ENCODE assay signal across 1 cellular context in genomic region chr1:167863921-167864279, GRCh38.
TF ChIP-seq lines count a peak whose summit lies in the region.

No MANE protein-coding gene starts in this region.

TF ChIP-seq in K562, 482 proteins besides CTCF, POLR2A, EP300 and RAD21 (continued from another document):
- peak in 1 of 2 experiments; percentile 68; a peak in 1 of 4 replicates for TF ChIP-seq MLLT1 (IDR thresholded peaks at IDR 0.05)
- TF ChIP-seq DACH1 (IDR thresholded peaks at IDR 0.05; ENCODE audit: partially characterized antibody) = peak; percentile 89
- peak; percentile 35; the same call in 1 of the 2 replicates for TF ChIP-seq E2F1 (CRISPR knock-in tag; IDR thresholded peaks at IDR 0.05)
- peak; percentile 100 for TF ChIP-seq KDM1A (IDR thresholded peaks at IDR 0.05)
- no peak for TF ChIP-seq ZNF507 (tag; conservative IDR thresholded peaks at IDR 0.05)
- no peak for TF ChIP-seq ZNF830 (CRISPR knock-in tag; IDR thresholded peaks at IDR 0.05)
- TF ChIP-seq PHB2 (IDR thresholded peaks at IDR 0.05; ENCODE audit: low read depth) = no peak
- TF ChIP-seq TFAP4 (CRISPR knock-in tag; IDR thresholded peaks at IDR 0.05; ENCODE audit: borderline replicate concordance) = no peak
- no peak for TF ChIP-seq RHOXF2B (CRISPR knock-in tag; conservative IDR thresholded peaks at IDR 0.05)
- no peak for TF ChIP-seq CREB3L1 (IDR thresholded peaks at IDR 0.05; ENCODE audit: borderline replicate concordance, low read depth)
- TF ChIP-seq PTRF (tag; IDR thresholded peaks at IDR 0.05) = 0 out of 2 replicates have a peak, but pooled peaks have one; percentile 55
TF ChIP-seq in K562: peak in this region for 24.
